Comparison of ENCODE assay signal across 9 cellular contexts in genomic region chr11:102361100-102362021, GRCh38. TPM values are rescaled to one million over a fixed set of nuclear protein-coding genes. Genes with fewer than 3 reads are reported as not detected.
DNase-seq lines count a peak whose midpoint lies in the region; ATAC-seq and TF ChIP-seq lines count a peak whose summit lies in the region.
"Had no signal": no experiment of that assay in that cellular context is flagged by ENCODE, and none has a peak within 500 bp of the region (broad histone marks: within the 10 kb centered on the region; RNA-seq: fewer than 3 reads in every experiment).

No MANE protein-coding gene starts in this region.

- H3K9me2 ChIP-seq in GM23248 (ENCODE audit: insufficient read depth) (no peaks in the 10 kb centered on the region), OCI-LY1 (ENCODE audit: low read depth, low read length) (no peaks in the 10 kb centered on the region), hepatocyte (replicated peaks; ENCODE audit: insufficient read depth) (no peaks in the 10 kb centered on the region)

- no peak overlapping the region for H2AFZ ChIP-seq in GM23248
- H2AFZ ChIP-seq in OCI-LY1 (ENCODE audit: low read length), result no peak overlapping the region
- H2AFZ ChIP-seq in hepatocyte, result no peak overlapping the region

- DNase-seq in GM23248, result peak; percentile 39
- peak; percentile 76 for DNase-seq in fibroblast of peridontal ligament (ENCODE audit: extremely low read depth)
- no peak for DNase-seq in SKM-1 (lab: John Stamatoyannopoulos, UW; ENCODE audit: unreplicated experiment)
- DNase-seq in hepatocyte (ENCODE audit: low spot score), result no peak
- DNase-seq in nucleus accumbens (lab: John Stamatoyannopoulos, UW), result no peak
- no peak for DNase-seq in NCI-H1436 (lab: John Stamatoyannopoulos, UW)
- DNase-seq: foreskin melanocyte had no signal

- H3F3A ChIP-seq in GM23248 (ENCODE audit: insufficient read depth) (peaks cover 18% of the 10 kb centered on the region; the same call in 1 of the 2 replicates), OCI-LY1 (ENCODE audit: insufficient read depth, low read length) (no peaks in the 10 kb centered on the region)

- ATAC-seq in GM18508 (IDR thresholded peaks at IDR 0.05; ENCODE audit: insufficient read depth, unreplicated experiment), result peak; percentile 86

- no peak overlapping the region for H3K27ac ChIP-seq in GM23248
- peak overlapping the region; percentile 63 for H3K27ac ChIP-seq in OCI-LY1 (ENCODE audit: low read depth, low read length, poor library complexity, severe bottlenecking)
- no peak overlapping the region for H3K27ac ChIP-seq in hepatocyte

- H3K27me3 ChIP-seq in GM23248 (replicated peaks; ENCODE audit: insufficient read depth) (no peaks in the 10 kb centered on the region), OCI-LY1 (ENCODE audit: insufficient read depth, low read length) (no peaks in the 10 kb centered on the region), hepatocyte (no peaks in the 10 kb centered on the region)

- no peak for TF ChIP-seq CTCF in OCI-LY1 (IDR thresholded peaks at IDR 0.05; ENCODE audit: low read length)
- no peak for TF ChIP-seq CTCF in hepatocyte (IDR thresholded peaks at IDR 0.05; ENCODE audit: poor library complexity)

- H3K9me3 ChIP-seq in GM23248 (ENCODE audit: low read depth) (no peaks in the 10 kb centered on the region), OCI-LY1 (ENCODE audit: low read length) (0 out of 2 replicates have a peak, but pooled peaks cover 2% of the 10 kb centered on the region), hepatocyte (ENCODE audit: low read depth) (no peaks in the 10 kb centered on the region)

- H3K79me2 ChIP-seq in GM23248 (ENCODE audit: insufficient read depth) (peaks cover 98% of the 10 kb centered on the region), OCI-LY1 (ENCODE audit: insufficient read depth, low read length) (peaks cover 10% of the 10 kb centered on the region; the same call in 1 of the 2 replicates), hepatocyte (peaks cover 60% of the 10 kb centered on the region)

- 0 out of 2 replicates have a peak, but pooled peaks cover 8% of the 10 kb centered on the region for H3K4me1 ChIP-seq in GM23248 (ENCODE audit: insufficient read depth)
- H3K4me1 ChIP-seq in OCI-LY1 (ENCODE audit: insufficient read depth, low read length, severe bottlenecking), result peaks cover 22% of the 10 kb centered on the region
- H3K4me1 ChIP-seq in hepatocyte (ENCODE audit: insufficient read depth), result no peaks in the 10 kb centered on the region

- in situ Hi-C loops in GM23248 (cut with MboI), result no loop called here

- H3K9ac ChIP-seq in GM23248 (no peak overlapping the region), OCI-LY1 (ENCODE audit: low read length) (no peak overlapping the region; the same call in 1 of the 2 replicates)

- no peaks in the 10 kb centered on the region for H4K20me1 ChIP-seq in GM23248 (ENCODE audit: insufficient read depth)
- H4K20me1 ChIP-seq in OCI-LY1 (ENCODE audit: insufficient read depth, low read length), result no peaks in the 10 kb centered on the region
- H4K20me1 ChIP-seq in hepatocyte (ENCODE audit: insufficient read depth, poor library complexity, severe bottlenecking), result no peaks in the 10 kb centered on the region

- H3K4me3 ChIP-seq in GM23248 (no peak overlapping the region), OCI-LY1 (ENCODE audit: low read depth, low read length, poor library complexity, severe bottlenecking) (no peak overlapping the region), hepatocyte (no peak overlapping the region)

- H3K4me2 ChIP-seq in GM23248 (ENCODE audit: unreplicated experiment) (no peak overlapping the region), OCI-LY1 (ENCODE audit: low read length) (peak overlapping the region; percentile 36; the same call in 1 of the 2 replicates), hepatocyte (no peak overlapping the region)

- 90 to 92% methylated on average over 5 of the region's 5 CpGs for WGBS in GM23248 (ENCODE audit: low coverage in 1 of 2, low lambda C conversion rate in 2 of 2, missing lambda C conversion rate in 2 of 2), 2 experiments
- 97% methylated on average over 5 of the region's 5 CpGs for WGBS in hepatocyte (ENCODE audit: low lambda C conversion rate, missing lambda C conversion rate)

- H3K36me3 ChIP-seq in GM23248 (ENCODE audit: low read depth) (peaks cover 50% of the 10 kb centered on the region), OCI-LY1 (ENCODE audit: insufficient read depth, low read length) (peaks cover 58% of the 10 kb centered on the region), hepatocyte (replicated peaks; ENCODE audit: insufficient read depth, low read depth) (no peaks in the 10 kb centered on the region)

RNA-seq across cellular contexts. Expression of gene BIRC2, which starts 14.3 kb away (rescaled TPM):
- 73.7 and 104 TPM in 2 replicates for total RNA-seq in GM23248 (2014; rRNA removed; shearing (Covaris generic))
- polyA plus RNA-seq in GM23248 (2016; fragmentation: Nextera tagmentation; extraction: Ambion mirVana) (60.7 and 63.2 TPM in 2 replicates), hepatocyte (37.7 and 42.1 TPM in 2 replicates)
- 85.7 and 96.8 TPM in 2 replicates for total RNA-seq in hepatocyte

RNA-seq across cellular contexts. Expression of gene BIRC3, which starts 44.1 kb away (rescaled TPM):
- 0.89 and 0.97 TPM in 2 replicates for total RNA-seq in GM23248 (2014; rRNA removed; shearing (Covaris generic))
- polyA plus RNA-seq in GM23248 (2016; fragmentation: Nextera tagmentation; extraction: Ambion mirVana), result 0.57 and 0.79 TPM in 2 replicates
- 11.6 and 13.6 TPM in 2 replicates for total RNA-seq in hepatocyte
- polyA plus RNA-seq in hepatocyte, result 11.5 and 13.7 TPM in 2 replicates

Comparison
In these comparisons a context has a peak if more than half of its experiments do, and no peak if none do; other contexts are left out.
1. DNase-seq: peak in GM23248 (single experiment) and fibroblast of peridontal ligament (single experiment); none in SKM-1 (single experiment), hepatocyte (single experiment), nucleus accumbens (0 of 56) and NCI-H1436 (single experiment).